8 cellular contexts compared by ENCODE assay signal in genomic region chr17:62064029-62064790, GRCh38. TPM values are rescaled to one million over a fixed set of nuclear protein-coding genes. Genes with fewer than 3 reads are reported as not detected.
DNase-seq lines count a peak whose midpoint lies in the region; TF ChIP-seq lines count a peak whose summit lies in the region.

No MANE protein-coding gene starts in this region.

- DNase-seq in DMS53 (lab: John Stamatoyannopoulos, UW) (peak; percentile 31), DMS53 treated with DMSO at 0.1 percent for 48 hours (lab: John Stamatoyannopoulos, UW; ENCODE audit: unreplicated experiment) (no peak), NCI-H69 (lab: John Stamatoyannopoulos, UW) (peak; percentile 38), mesenchymal stem cell (peak; percentile 48), vagina (ENCODE audit: extremely low spot score in 2 of 2) (no peak), NCI-H2029 treated with DMSO at 0.1 percent for 48 hours (lab: John Stamatoyannopoulos, UW) (no peak), GOT3 (lab: John Stamatoyannopoulos, UW) (no peak)
- peak; percentile 22 for DNase-seq in central memory CD4-positive, alpha-beta T cell

- no peak overlapping the region for H2AK5ac ChIP-seq in mesenchymal stem cell (ENCODE audit: low read length, severe bottlenecking)

- H3K9ac ChIP-seq in mesenchymal stem cell (ENCODE audit: low read length): peak overlapping the region; percentile 98

- TF ChIP-seq CTCF in vagina (IDR thresholded peaks at IDR 0.05): no peak

- H3K9me3 ChIP-seq in mesenchymal stem cell (ENCODE audit: control insufficient read depth, low read length) (no peaks in the 10 kb centered on the region), vagina (no peaks in the 10 kb centered on the region)

- H3K4me2 ChIP-seq in mesenchymal stem cell (ENCODE audit: low read length, poor library complexity, severe bottlenecking): peak overlapping the region; percentile 89

- peaks cover 7 to 26% of the 10 kb centered on the region in 2 experiments for H3K36me3 ChIP-seq in mesenchymal stem cell (ENCODE audit: control insufficient read depth in 1 of 2, insufficient read depth in 2 of 2, low read depth in 1 of 2, low read length in 2 of 2)
- peaks cover 0 to 14% of the 10 kb centered on the region in 2 donors for H3K36me3 ChIP-seq in vagina

- WGBS in mesenchymal stem cell: 1% methylated on average over 4 of the region's 5 CpGs

- no peak overlapping the region for H4K8ac ChIP-seq in mesenchymal stem cell (ENCODE audit: low read length)

- no peak for TF ChIP-seq POLR2A in vagina (IDR thresholded peaks at IDR 0.05)

- intact Hi-C loops in vagina (cut with DNase I): loop anchor here (10.0 kb wide), 1 partner anchor 649 kb away; no protein-coding TSS in a partner anchor

- no peak overlapping the region for H4K91ac ChIP-seq in mesenchymal stem cell (ENCODE audit: low read length)

- no peak overlapping the region for H2BK15ac ChIP-seq in mesenchymal stem cell (ENCODE audit: low read depth, poor library complexity, severe bottlenecking)

- H3K4me1 ChIP-seq in mesenchymal stem cell (ENCODE audit: control insufficient read depth, insufficient read depth, low read depth, low read length) (peaks cover 6% of the 10 kb centered on the region), vagina (peaks cover 58% of the 10 kb centered on the region)

- no peak overlapping the region for H3K23ac ChIP-seq in mesenchymal stem cell (ENCODE audit: low read length in 2 of 2)

- H3K27me3 ChIP-seq in mesenchymal stem cell (ENCODE audit: control insufficient read depth in 1 of 2, insufficient read depth in 1 of 2, low read length in 2 of 2) (no peaks in the 10 kb centered on the region), vagina (no peaks in the 10 kb centered on the region)

- no peak overlapping the region for H2BK12ac ChIP-seq in mesenchymal stem cell (ENCODE audit: low read length in 2 of 2)

- H3K4me3 ChIP-seq in mesenchymal stem cell (ENCODE audit: insufficient read depth in 1 of 2, low read depth in 1 of 2, low read length in 2 of 2) (peak overlapping the region; percentile 86 to 99), vagina (peak overlapping the region; percentile 62 to 98)

- H3K27ac ChIP-seq in mesenchymal stem cell (ENCODE audit: low read length, poor library complexity, severe bottlenecking): peak overlapping the region; percentile 80
- peak overlapping the region; percentile 99 for H3K27ac ChIP-seq in vagina

- H2BK5ac ChIP-seq in mesenchymal stem cell (ENCODE audit: low read depth, low read length, poor library complexity, severe bottlenecking): no peak overlapping the region

- H3K18ac ChIP-seq in mesenchymal stem cell (ENCODE audit: low read depth in 1 of 2, low read length in 2 of 2): peak overlapping the region in 1 of 2 experiments; percentile 45

- H2BK120ac ChIP-seq in mesenchymal stem cell (ENCODE audit: low read depth, low read length): no peak overlapping the region

- no peak overlapping the region for H2AFZ ChIP-seq in mesenchymal stem cell (ENCODE audit: low read depth, low read length)

- no peaks in the 10 kb centered on the region for H3K79me1 ChIP-seq in mesenchymal stem cell (replicated peaks; ENCODE audit: low read length, poor library complexity, severe bottlenecking)

- H3K14ac ChIP-seq in mesenchymal stem cell (ENCODE audit: low read length in 2 of 2): peak overlapping the region in 1 of 2 experiments; percentile 77

- H3K4ac ChIP-seq in mesenchymal stem cell (ENCODE audit: low read depth in 1 of 2, low read length in 2 of 2): peak overlapping the region in 1 of 2 experiments; percentile 90

RNA-seq across cellular contexts. Expression of gene MED13, which starts 0.9 kb away (rescaled TPM):
- 16.5 TPM for polyA plus RNA-seq in mesenchymal stem cell (2013, experiment 1 of 2)
- polyA plus RNA-seq in mesenchymal stem cell (2013, experiment 2 of 2): 16.0 TPM
- total RNA-seq in vagina: 59.9 TPM

Comparison
In these comparisons a context has a peak if more than half of its experiments do, and no peak if none do; other contexts are left out.
1. DNase-seq: peak in DMS53 (single experiment), NCI-H69 (single experiment), central memory CD4-positive, alpha-beta T cell (single experiment) and mesenchymal stem cell (single experiment); none in DMS53 treated with DMSO at 0.1 percent for 48 hours (single experiment), vagina (0 of 2), NCI-H2029 treated with DMSO at 0.1 percent for 48 hours (single experiment) and GOT3 (single experiment).